Comparison of ENCODE assay signal across 19 cellular contexts in the genomic region with DNA sequence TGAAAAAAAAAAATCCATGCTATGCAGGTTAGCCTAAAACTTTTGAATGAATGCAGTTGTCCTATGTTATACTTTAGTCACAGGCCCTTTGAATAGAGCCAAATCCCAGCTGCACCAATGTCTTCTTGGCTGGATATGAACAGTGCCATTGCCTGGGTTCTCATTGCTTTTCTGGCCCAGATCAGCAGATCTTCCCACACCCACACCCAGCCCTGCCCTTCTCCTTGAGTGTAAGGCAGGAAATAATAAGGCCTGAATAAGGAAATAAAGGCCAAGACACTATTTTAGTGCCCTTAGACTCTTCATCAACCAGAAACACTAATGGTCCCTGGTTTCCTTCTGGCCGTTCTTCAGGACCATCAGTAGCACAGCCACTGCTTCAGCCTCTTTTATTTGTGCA.
A peak's percentile ranks its signal among the peaks of the same experiment; 100 is the strongest.
DNase-seq lines count a peak whose midpoint lies in the region; ATAC-seq and TF ChIP-seq lines count a peak whose summit lies in the region.
"Had no signal": no experiment of that assay in that cellular context is flagged by ENCODE, and none has a peak within 500 bp of the region (broad histone marks: within the 10 kb centered on the region; RNA-seq: fewer than 3 reads in every experiment).

No MANE protein-coding gene starts in this region.

- no peak overlapping the region for H2BK12ac ChIP-seq in mesenchymal stem cell (ENCODE audit: low read length in 2 of 2)

- H3K79me1 ChIP-seq in mesenchymal stem cell (replicated peaks; ENCODE audit: low read length, poor library complexity, severe bottlenecking): no peaks in the 10 kb centered on the region

- no peaks in the 10 kb centered on the region for H3K9me3 ChIP-seq in breast epithelium
- no peaks in the 10 kb centered on the region for H3K9me3 ChIP-seq in mesenchymal stem cell (ENCODE audit: control insufficient read depth, low read length)
- H3K9me3 ChIP-seq: Peyer's patch, SK-N-SH had no signal

- no peaks in the 10 kb centered on the region for H3K27me3 Mint-ChIP-seq in MCF 10A (ENCODE audit: insufficient read depth, unreplicated experiment)

- H2BK15ac ChIP-seq in mesenchymal stem cell (ENCODE audit: low read depth, poor library complexity, severe bottlenecking): no peak overlapping the region

- H4K8ac ChIP-seq in mesenchymal stem cell (ENCODE audit: low read length): no peak overlapping the region

- H3K27ac Mint-ChIP-seq in MCF 10A (ENCODE audit: low read depth, unreplicated experiment): no peak overlapping the region

- H3K36me3 Mint-ChIP-seq in MCF 10A (ENCODE audit: insufficient read depth, unreplicated experiment): peaks cover 15% of the 10 kb centered on the region
- H3K36me3 Mint-ChIP-seq: CD14-positive monocyte had no signal

- H2AK5ac ChIP-seq in mesenchymal stem cell (ENCODE audit: low read length, severe bottlenecking): peak overlapping the region; percentile 17

- H3K23ac ChIP-seq in mesenchymal stem cell (ENCODE audit: low read length in 2 of 2): no peak overlapping the region

- H3K4me3 ChIP-seq in breast epithelium (no peak overlapping the region), mesenchymal stem cell (ENCODE audit: insufficient read depth in 1 of 2, low read depth in 1 of 2, low read length in 2 of 2) (no peak overlapping the region)
- H3K4me3 ChIP-seq: GM23248, K562, Peyer's patch had no signal

- peak overlapping the region in 1 of 2 experiments; percentile 37 for H3K18ac ChIP-seq in mesenchymal stem cell (ENCODE audit: low read depth in 1 of 2, low read length in 2 of 2)

- no peak overlapping the region for H3K4me2 ChIP-seq in mesenchymal stem cell (ENCODE audit: low read length, poor library complexity, severe bottlenecking)
- H3K4me2 ChIP-seq: SK-N-SH had no signal

- no peak overlapping the region for H2BK120ac ChIP-seq in mesenchymal stem cell (ENCODE audit: low read depth, low read length)

- 100% methylated on average over 1 of the region's 1 CpG for WGBS in mesenchymal stem cell

- POLR2A ChIA-PET in MCF 10A (lab: Yijun Ruan, JAX) (interaction anchor here (0.9 to 1.7 kb wide), 4 partner anchors 10 to 87 kb away, joined by 3 to 6 read pairs (median 4); no protein-coding TSS in a partner anchor), RWPE1 (lab: Yijun Ruan, JAX; ENCODE audit: low non-redundant PET) (no interaction called here)

- peaks cover 37% of the 10 kb centered on the region for H3K4me1 Mint-ChIP-seq in MCF 10A (ENCODE audit: insufficient read depth, unreplicated experiment)
- H3K4me1 Mint-ChIP-seq: CD14-positive monocyte had no signal

- H3K14ac ChIP-seq in mesenchymal stem cell (ENCODE audit: low read length in 2 of 2): no peak overlapping the region

- H3K27ac ChIP-seq in breast epithelium (no peak overlapping the region), mesenchymal stem cell (ENCODE audit: low read length, poor library complexity, severe bottlenecking) (peak overlapping the region; percentile 79), RWPE1 (no peak overlapping the region)
- H3K27ac ChIP-seq: 22Rv1, GM23248, Peyer's patch had no signal

- H3K4ac ChIP-seq in mesenchymal stem cell (ENCODE audit: low read depth in 1 of 2, low read length in 2 of 2): no peak overlapping the region

- TF ChIP-seq CTCF in MCF 10A (IDR thresholded peaks at IDR 0.05; ENCODE audit: unreplicated experiment) (no peak), breast epithelium (IDR thresholded peaks at IDR 0.05) (no peak), RWPE1 (conservative IDR thresholded peaks at IDR 0.05; ENCODE audit: low read depth) (no peak)

- no peak overlapping the region for H2AFZ ChIP-seq in mesenchymal stem cell (ENCODE audit: low read depth, low read length)
- H2AFZ ChIP-seq: GM23248 had no signal

- BruUV-seq in MCF 10A (replicated peaks; lab: Mats Ljungman, UMichigan): no TSS peak

- no peak overlapping the region for H3K4me3 Mint-ChIP-seq in MCF 10A (ENCODE audit: unreplicated experiment)
- H3K4me3 Mint-ChIP-seq: CD14-positive monocyte had no signal

- ATAC-seq in esophagus mucosa (peak; percentile 63), Right ventricle myocardium inferior (no peak), HG03175 (IDR thresholded peaks at IDR 0.05; ENCODE audit: unreplicated experiment) (no peak)
- ATAC-seq: K562 had no signal

- H3K9me3 Mint-ChIP-seq in MCF 10A (ENCODE audit: unreplicated experiment): peaks cover 3% of the 10 kb centered on the region

- H3K4me1 ChIP-seq in breast epithelium: no peaks in the 10 kb centered on the region
- H3K4me1 ChIP-seq in mesenchymal stem cell (ENCODE audit: control insufficient read depth, insufficient read depth, low read depth, low read length): peaks cover 2% of the 10 kb centered on the region
- H3K4me1 ChIP-seq: Peyer's patch had no signal

- DNase-seq in MCF 10A (ENCODE audit: unreplicated experiment) (peak; percentile 41), breast epithelium (ENCODE audit: low spot score in 2 of 2) (no peak), mesenchymal stem cell (no peak), RWPE1 (ENCODE audit: low spot score) (no peak), Right ventricle myocardium inferior (ENCODE audit: missing footprints) (no peak), inferior parietal cortex (ENCODE audit: extremely low spot score) (no peak)
- DNase-seq: GDM1, NCI-H1105 treated with DMSO at 0.1 percent for 48 hours, NCI-H1694, NCI-H2081 treated with DMSO at 0.1 percent for 48 hours, Peyer's patch, SHP77, SK-N-SH had no signal

- TF ChIP-seq POLR2A in breast epithelium (IDR thresholded peaks at IDR 0.05): no peak

- H3K36me3 ChIP-seq in breast epithelium: no peaks in the 10 kb centered on the region
- no peaks in the 10 kb centered on the region for H3K36me3 ChIP-seq in mesenchymal stem cell (ENCODE audit: control insufficient read depth in 1 of 2, insufficient read depth in 2 of 2, low read depth in 1 of 2, low read length in 2 of 2)
- H3K36me3 ChIP-seq: Peyer's patch had no signal

- no peak overlapping the region for H4K91ac ChIP-seq in mesenchymal stem cell (ENCODE audit: low read length)

- no peak overlapping the region for H3K9ac ChIP-seq in mesenchymal stem cell (ENCODE audit: low read length)
- H3K9ac ChIP-seq: GM23248, SK-N-SH had no signal

- H2BK5ac ChIP-seq in mesenchymal stem cell (ENCODE audit: low read depth, low read length, poor library complexity, severe bottlenecking): no peak overlapping the region

- CTCF ChIA-PET in MCF 10A (lab: Yijun Ruan, JAX): interaction anchor here (0.6 to 1.1 kb wide), 4 partner anchors 11 to 218 kb away, joined by 3 to 5 read pairs (median 3); no protein-coding TSS in a partner anchor
- CTCF ChIA-PET in RWPE1 (lab: Yijun Ruan, JAX): no interaction called here

- H3K27me3 ChIP-seq in breast epithelium (no peaks in the 10 kb centered on the region), mesenchymal stem cell (ENCODE audit: control insufficient read depth in 1 of 2, insufficient read depth in 1 of 2, low read length in 2 of 2) (no peaks in the 10 kb centered on the region)
- H3K27me3 ChIP-seq: Peyer's patch had no signal

- intact Hi-C loops in MCF 10A (cut with micrococcal nuclease) (no loop called here), breast epithelium (cut with DNase I; ENCODE audit: low total_unique reads) (no loop called here), Right ventricle myocardium inferior (cut with DNase I) (no loop called here)
